Comparison of ENCODE assay signal across 8 cellular contexts in the genomic region with DNA sequence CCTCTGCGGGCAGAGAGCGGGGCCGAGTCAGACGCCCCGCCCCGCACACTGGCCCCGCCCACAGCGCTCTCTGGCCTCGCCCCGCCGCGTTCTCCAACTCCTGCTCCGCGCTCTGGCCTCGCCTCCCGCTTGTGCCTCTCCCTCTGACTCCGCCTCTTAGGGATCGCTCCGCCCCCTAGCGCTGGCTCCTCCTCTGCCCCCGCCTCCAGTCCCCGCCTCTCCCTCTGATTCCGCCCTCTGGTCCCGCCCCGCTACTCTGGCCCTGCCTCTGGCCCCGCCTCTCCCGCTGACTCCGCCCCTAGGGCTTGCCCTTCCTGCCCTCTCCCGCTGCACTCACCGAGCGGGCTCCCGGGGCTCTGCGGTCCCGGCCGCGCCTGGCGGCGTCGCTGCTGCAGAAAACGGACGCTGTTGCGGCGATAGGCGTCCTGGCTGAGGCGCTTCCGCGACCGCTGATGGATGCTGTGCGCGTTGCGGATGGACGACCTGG.
DNase-seq lines count a peak whose midpoint lies in the region; ATAC-seq and TF ChIP-seq lines count a peak whose summit lies in the region.
"Not testable (repeated sequence)": the region's sequence is repeated elsewhere in the genome, so short reads cannot be mapped to it uniquely, and the experiment has no call there.

No MANE protein-coding gene starts in this region.

- TF ChIP-seq EP300 in suprapubic skin (IDR thresholded peaks at IDR 0.05): not testable (repeated sequence)

- not testable (repeated sequence) for H3K27ac ChIP-seq in brain microvascular endothelial cell, suprapubic skin

- intact Hi-C loops in activated CD4-positive, alpha-beta memory T cell treated with anti-CD3 and anti-CD28 coated beads for 36 hours (cut with micrococcal nuclease): not testable (repeated sequence)

- WGBS in suprapubic skin: no CpG with 5 or more reads among the region's 52 CpGs

- ATAC-seq in GM18517 (IDR thresholded peaks at IDR 0.05; ENCODE audit: unreplicated experiment): peak; percentile 83
- peak; percentile 85 for ATAC-seq in HG03571 (IDR thresholded peaks at IDR 0.05; ENCODE audit: unreplicated experiment)

- POLR2A ChIA-PET in activated CD4-positive, alpha-beta memory T cell treated with anti-CD3 and anti-CD28 coated beads for 36 hours (lab: Charles Lee): not testable (repeated sequence)

- not testable (repeated sequence) for H3K4me3 Mint-ChIP-seq in activated CD4-positive, alpha-beta memory T cell treated with anti-CD3 and anti-CD28 coated beads for 36 hours

- H3K27me3 Mint-ChIP-seq in activated CD4-positive, alpha-beta memory T cell treated with anti-CD3 and anti-CD28 coated beads for 36 hours: not testable (repeated sequence)

- not testable (repeated sequence) for TF ChIP-seq CTCF in HFF-Myc (IDR thresholded peaks at IDR 0.05; ENCODE audit: low read depth, low read length, missing control alignments); brain microvascular endothelial cell (IDR thresholded peaks at IDR 0.05; ENCODE audit: low read depth, low read length, missing control alignments); suprapubic skin (IDR thresholded peaks at IDR 0.05)

- in situ Hi-C loops in brain microvascular endothelial cell (cut with HindIII; ENCODE audit: low pct_ligation_motif_present, low sequenced_read_pairs): not testable (repeated sequence)

- not testable (repeated sequence) for H3K36me3 ChIP-seq in brain microvascular endothelial cell (replicated peaks); suprapubic skin

- H3K4me3 ChIP-seq in HFF-Myc (replicated peaks; ENCODE audit: low read depth, low read length) (peak overlapping the region; percentile 28), brain microvascular endothelial cell (ENCODE audit: low read depth, low read length) (peak overlapping the region; percentile 47), iPS-18c (ENCODE audit: insufficient read depth, low read depth, low read length) (peak overlapping the region; percentile 20; the same call in 1 of the 2 replicates), skeletal muscle cell (ENCODE audit: low read depth, low read length) (peak overlapping the region; percentile 36), suprapubic skin (peak overlapping the region; percentile 45)

- TF ChIP-seq POLR2A in suprapubic skin (IDR thresholded peaks at IDR 0.05): not testable (repeated sequence)

- H3K4me1 Mint-ChIP-seq in activated CD4-positive, alpha-beta memory T cell treated with anti-CD3 and anti-CD28 coated beads for 36 hours (ENCODE audit: low read depth): not testable (repeated sequence)

- H3K27ac Mint-ChIP-seq in activated CD4-positive, alpha-beta memory T cell treated with anti-CD3 and anti-CD28 coated beads for 36 hours: not testable (repeated sequence)

- CTCF ChIA-PET in activated CD4-positive, alpha-beta memory T cell treated with anti-CD3 and anti-CD28 coated beads for 36 hours (lab: Charles Lee): not testable (repeated sequence)

- H3K9me3 Mint-ChIP-seq in activated CD4-positive, alpha-beta memory T cell treated with anti-CD3 and anti-CD28 coated beads for 36 hours: not testable (repeated sequence)

- H3K9me3 ChIP-seq in iPS-18c (ENCODE audit: control insufficient read depth, insufficient read depth, low read length); suprapubic skin: not testable (repeated sequence)

- not testable (repeated sequence) for H3K27me3 ChIP-seq in brain microvascular endothelial cell (replicated peaks); suprapubic skin

- not testable (repeated sequence) for DNase-seq in HFF-Myc (ENCODE audit: extremely low read depth, low read depth); skeletal muscle cell (ENCODE audit: low read depth)
- DNase-seq in activated CD4-positive, alpha-beta memory T cell treated with anti-CD3 and anti-CD28 coated beads for 36 hours: peak; percentile 95
- DNase-seq in brain microvascular endothelial cell: peak; percentile 93
- DNase-seq in suprapubic skin (ENCODE audit: low spot score in 2 of 2): peak; percentile 93 to 98

- not testable (repeated sequence) for H3K36me3 Mint-ChIP-seq in activated CD4-positive, alpha-beta memory T cell treated with anti-CD3 and anti-CD28 coated beads for 36 hours

- H3K4me1 ChIP-seq in suprapubic skin: not testable (repeated sequence)
